ENCODE assay signal across 8 cellular contexts in genomic region chr7:90346326-90347125, GRCh38. TPM values are rescaled to one million over a fixed set of nuclear protein-coding genes. Genes with fewer than 3 reads are reported as not detected.
A peak's percentile ranks its signal among the peaks of the same experiment; 100 is the strongest.
DNase-seq lines count a peak whose midpoint lies in the region; TF ChIP-seq lines count a peak whose summit lies in the region.

A gene with protein sequence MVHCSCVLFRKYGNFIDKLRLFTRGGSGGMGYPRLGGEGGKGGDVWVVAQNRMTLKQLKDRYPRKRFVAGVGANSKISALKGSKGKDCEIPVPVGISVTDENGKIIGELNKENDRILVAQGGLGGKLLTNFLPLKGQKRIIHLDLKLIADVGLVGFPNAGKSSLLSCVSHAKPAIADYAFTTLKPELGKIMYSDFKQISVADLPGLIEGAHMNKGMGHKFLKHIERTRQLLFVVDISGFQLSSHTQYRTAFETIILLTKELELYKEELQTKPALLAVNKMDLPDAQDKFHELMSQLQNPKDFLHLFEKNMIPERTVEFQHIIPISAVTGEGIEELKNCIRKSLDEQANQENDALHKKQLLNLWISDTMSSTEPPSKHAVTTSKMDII (plus strand): TSS chr7:90346716. CDS start chr7:90346742, 26 bp downstream.

- CTCF ChIA-PET in activated naive CD4-positive, alpha-beta T cell treated with anti-CD3 and anti-CD28 coated beads, Interleukin-2, amount 10 ng/mL, durations not matched to agents 7 days and 5 days (lab: Charles Lee): interaction anchor here (0.7 to 1.9 kb wide), 8 partner anchors 53 to 81 kb away, joined by 3 to 5 read pairs (median 4); no protein-coding TSS in a partner anchor

- H3K4me1 Mint-ChIP-seq in HFFc6 (ENCODE audit: low read depth): peaks cover 28% of the 10 kb centered on the region
- H3K4me1 Mint-ChIP-seq in activated naive CD4-positive, alpha-beta T cell treated with anti-CD3 and anti-CD28 coated beads, Interleukin-2, amount 10 ng/mL, durations not matched to agents 7 days and 5 days: peaks cover 35% of the 10 kb centered on the region

- TF ChIP-seq CTCF in HFFc6 (IDR thresholded peaks at IDR 0.05): peak; percentile 82
- TF ChIP-seq CTCF in suprapubic skin (IDR thresholded peaks at IDR 0.05): peak; percentile 62 to 78

- H3K9me3 Mint-ChIP-seq in HFFc6: no peaks in the 10 kb centered on the region
- peaks cover 4% of the 10 kb centered on the region for H3K9me3 Mint-ChIP-seq in activated naive CD4-positive, alpha-beta T cell treated with anti-CD3 and anti-CD28 coated beads, Interleukin-2, amount 10 ng/mL, durations not matched to agents 7 days and 5 days

- H3K4me3 Mint-ChIP-seq in HFFc6: peak within 1 kb of the TSS; percentile 97
- peak within 1 kb of the TSS; percentile 95 for H3K4me3 Mint-ChIP-seq in activated naive CD4-positive, alpha-beta T cell treated with anti-CD3 and anti-CD28 coated beads, Interleukin-2, amount 10 ng/mL, durations not matched to agents 7 days and 5 days

- H3K27ac Mint-ChIP-seq in HFFc6: peak within 1 kb of the TSS; percentile 96
- H3K27ac Mint-ChIP-seq in activated naive CD4-positive, alpha-beta T cell treated with anti-CD3 and anti-CD28 coated beads, Interleukin-2, amount 10 ng/mL, durations not matched to agents 7 days and 5 days: peak within 1 kb of the TSS; percentile 99

- peak; percentile 34 to 83 for TF ChIP-seq POLR2A in suprapubic skin (IDR thresholded peaks at IDR 0.05)

- DNase-seq in HFFc6 (peak; percentile 90), NAMALWA (ENCODE audit: low spot score) (peak; percentile 99), SK-N-DZ (ENCODE audit: low spot score) (peak; percentile 93), globus pallidus (ENCODE audit: low spot score) (peak; percentile 94), nucleus accumbens (lab: John Stamatoyannopoulos, UW) (peak; percentile 16 to 94 (median 87)), suprapubic skin (ENCODE audit: low spot score in 2 of 2) (peak; percentile 95)
- DNase-seq in activated naive CD4-positive, alpha-beta T cell treated with anti-CD3 and anti-CD28 coated beads, Interleukin-2, amount 10 ng/mL, durations not matched to agents 7 days and 5 days: peak; percentile 95

- H3K4me3 ChIP-seq in GM08714 (ENCODE audit: low read length) (peak within 1 kb of the TSS; percentile 92), suprapubic skin (peak within 1 kb of the TSS; percentile 57)

- H3K27me3 Mint-ChIP-seq in HFFc6 (ENCODE audit: insufficient read depth): no peaks in the 10 kb centered on the region; the same call in 1 of the 2 replicates
- no peaks in the 10 kb centered on the region for H3K27me3 Mint-ChIP-seq in activated naive CD4-positive, alpha-beta T cell treated with anti-CD3 and anti-CD28 coated beads, Interleukin-2, amount 10 ng/mL, durations not matched to agents 7 days and 5 days

- under 1% methylated on average over 24 of the region's 38 CpGs for WGBS in suprapubic skin

- H3K4me1 ChIP-seq in suprapubic skin: peaks cover 21% of the 10 kb centered on the region

- peaks cover 2% of the 10 kb centered on the region for H3K36me3 ChIP-seq in suprapubic skin

- TF ChIP-seq EP300 in suprapubic skin (IDR thresholded peaks at IDR 0.05): no peak

- peak within 1 kb of the TSS; percentile 76 for H3K27ac ChIP-seq in suprapubic skin

- H3K36me3 Mint-ChIP-seq in HFFc6 (ENCODE audit: low read depth): peaks cover 29% of the 10 kb centered on the region
- peaks cover 19% of the 10 kb centered on the region for H3K36me3 Mint-ChIP-seq in activated naive CD4-positive, alpha-beta T cell treated with anti-CD3 and anti-CD28 coated beads, Interleukin-2, amount 10 ng/mL, durations not matched to agents 7 days and 5 days

- no peaks in the 10 kb centered on the region for H3K9me3 ChIP-seq in suprapubic skin

- H3K27me3 ChIP-seq in suprapubic skin: no peaks in the 10 kb centered on the region

RNA-seq across cellular contexts. Expression of the gene that starts here (rescaled TPM):
- 10 to 100 TPM; 19.9 to 27.2 (median 23.3) TPM for total RNA-seq in HFFc6 (2021; fragmentation: NEBNext Ultra II Directional; extraction: Animal tissue kit (Norgen Biotek cat#: 25700))
- 20.3 and 21.2 TPM in 2 replicates for polyA plus RNA-seq in SK-N-DZ (2014; cell fraction: cytosol; rRNA removed)
- polyA plus RNA-seq in SK-N-DZ (2014; cell fraction: nucleus; rRNA removed): 17.5 and 21.9 TPM in 2 replicates
- 10 to 100 TPM; 10.5 to 35.6 (median 13.7) TPM for total RNA-seq in suprapubic skin

Comparison
In these comparisons a context has a peak if more than half of its experiments do, and no peak if none do; other contexts are left out.
1. Peak in every context shown above with its lines: DNase-seq, H3K4me3 ChIP-seq and H3K27ac ChIP-seq.